ENCODE assay signal across 2 cellular contexts in the genomic region with DNA sequence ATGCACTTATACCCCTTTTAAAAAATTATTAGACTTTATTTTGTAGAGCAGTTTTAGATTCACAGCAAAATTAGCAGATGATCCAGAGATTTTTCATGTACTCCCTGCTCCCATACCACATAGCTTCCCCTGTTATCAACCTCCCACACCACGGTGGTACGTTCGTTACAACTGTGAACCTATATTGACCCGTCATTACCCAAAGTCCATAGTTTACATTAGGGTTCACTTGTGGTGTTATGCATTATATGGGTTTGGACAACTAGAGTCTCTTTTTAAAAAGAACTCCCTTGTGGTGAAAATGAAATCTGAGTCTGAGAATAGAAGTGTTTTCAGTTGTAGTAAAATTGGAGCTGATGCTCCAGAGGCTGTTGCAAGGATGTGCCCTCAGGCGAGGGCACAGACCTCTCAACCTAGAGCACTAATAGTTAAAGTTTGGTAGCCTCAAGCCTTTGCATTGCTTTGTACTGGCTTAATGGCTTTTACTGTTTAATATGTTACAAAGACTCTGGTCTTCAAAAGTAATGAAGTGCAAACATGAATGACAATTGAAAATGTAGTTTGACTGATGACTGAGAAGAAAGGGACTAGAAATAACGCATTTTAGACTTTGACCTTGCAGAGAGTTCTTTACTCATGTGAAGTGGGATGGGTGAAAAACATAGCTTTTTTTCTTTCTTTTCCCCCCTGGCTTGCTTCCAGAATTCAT.
TF ChIP-seq lines count a peak whose summit lies in the region.

No MANE protein-coding gene starts in this region.

TF ChIP-seq in HepG2, 621 proteins besides CTCF, POLR2A, EP300 and RAD21 (continued from another document):
- TF ChIP-seq, protein P1, sequence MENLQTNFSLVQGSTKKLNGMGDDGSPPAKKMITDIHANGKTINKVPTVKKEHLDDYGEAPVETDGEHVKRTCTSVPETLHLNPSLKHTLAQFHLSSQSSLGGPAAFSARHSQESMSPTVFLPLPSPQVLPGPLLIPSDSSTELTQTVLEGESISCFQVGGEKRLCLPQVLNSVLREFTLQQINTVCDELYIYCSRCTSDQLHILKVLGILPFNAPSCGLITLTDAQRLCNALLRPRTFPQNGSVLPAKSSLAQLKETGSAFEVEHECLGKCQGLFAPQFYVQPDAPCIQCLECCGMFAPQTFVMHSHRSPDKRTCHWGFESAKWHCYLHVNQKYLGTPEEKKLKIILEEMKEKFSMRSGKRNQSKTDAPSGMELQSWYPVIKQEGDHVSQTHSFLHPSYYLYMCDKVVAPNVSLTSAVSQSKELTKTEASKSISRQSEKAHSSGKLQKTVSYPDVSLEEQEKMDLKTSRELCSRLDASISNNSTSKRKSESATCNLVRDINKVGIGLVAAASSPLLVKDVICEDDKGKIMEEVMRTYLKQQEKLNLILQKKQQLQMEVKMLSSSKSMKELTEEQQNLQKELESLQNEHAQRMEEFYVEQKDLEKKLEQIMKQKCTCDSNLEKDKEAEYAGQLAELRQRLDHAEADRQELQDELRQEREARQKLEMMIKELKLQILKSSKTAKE (CRISPR knock-in tag; IDR thresholded peaks at IDR 0.05; ENCODE audit: borderline replicate concordance), result no peak
- TF ChIP-seq ZFX (CRISPR knock-in tag; IDR thresholded peaks at IDR 0.05; ENCODE audit: low read depth) (no peak), SOX13 (IDR thresholded peaks at IDR 0.05) (no peak), SOX13 (CRISPR knock-in tag; conservative IDR thresholded peaks at IDR 0.05 in 1 of 2, IDR thresholded peaks at IDR 0.05 in 1 of 2) (peak in 1 of 2 experiments; percentile 63; a peak in 2 of 4 replicates), ZNF619 (CRISPR knock-in tag; IDR thresholded peaks at IDR 0.05) (no peak), SOX5 (CRISPR knock-in tag; IDR thresholded peaks at IDR 0.05; ENCODE audit: borderline replicate concordance) (peak; percentile 75), PRPF4 (IDR thresholded peaks at IDR 0.05; ENCODE audit: low read depth, low read length, poor library complexity, severe bottlenecking) (no peak), NCOA1 (CRISPR knock-in tag; IDR thresholded peaks at IDR 0.05) (no peak), TFAP4 (IDR thresholded peaks at IDR 0.05; ENCODE audit: borderline replicate concordance, low read depth) (no peak), ZNF652 (CRISPR knock-in tag; IDR thresholded peaks at IDR 0.05; ENCODE audit: borderline replicate concordance, low read depth) (peak; percentile 35; the same call in 1 of the 2 replicates), HNF4A (CRISPR knock-in tag; IDR thresholded peaks at IDR 0.05) (no peak), ZFP41 (CRISPR knock-in tag; IDR thresholded peaks at IDR 0.05; ENCODE audit: borderline replicate concordance) (no peak), ZC3H13 (CRISPR knock-in tag; IDR thresholded peaks at IDR 0.05) (no peak), ZFP1 (CRISPR knock-in tag; IDR thresholded peaks at IDR 0.05) (no peak), RARA (CRISPR knock-in tag; IDR thresholded peaks at IDR 0.05) (0 out of 2 replicates have a peak, but pooled peaks have one; percentile 10)
- TF ChIP-seq, protein P2, sequence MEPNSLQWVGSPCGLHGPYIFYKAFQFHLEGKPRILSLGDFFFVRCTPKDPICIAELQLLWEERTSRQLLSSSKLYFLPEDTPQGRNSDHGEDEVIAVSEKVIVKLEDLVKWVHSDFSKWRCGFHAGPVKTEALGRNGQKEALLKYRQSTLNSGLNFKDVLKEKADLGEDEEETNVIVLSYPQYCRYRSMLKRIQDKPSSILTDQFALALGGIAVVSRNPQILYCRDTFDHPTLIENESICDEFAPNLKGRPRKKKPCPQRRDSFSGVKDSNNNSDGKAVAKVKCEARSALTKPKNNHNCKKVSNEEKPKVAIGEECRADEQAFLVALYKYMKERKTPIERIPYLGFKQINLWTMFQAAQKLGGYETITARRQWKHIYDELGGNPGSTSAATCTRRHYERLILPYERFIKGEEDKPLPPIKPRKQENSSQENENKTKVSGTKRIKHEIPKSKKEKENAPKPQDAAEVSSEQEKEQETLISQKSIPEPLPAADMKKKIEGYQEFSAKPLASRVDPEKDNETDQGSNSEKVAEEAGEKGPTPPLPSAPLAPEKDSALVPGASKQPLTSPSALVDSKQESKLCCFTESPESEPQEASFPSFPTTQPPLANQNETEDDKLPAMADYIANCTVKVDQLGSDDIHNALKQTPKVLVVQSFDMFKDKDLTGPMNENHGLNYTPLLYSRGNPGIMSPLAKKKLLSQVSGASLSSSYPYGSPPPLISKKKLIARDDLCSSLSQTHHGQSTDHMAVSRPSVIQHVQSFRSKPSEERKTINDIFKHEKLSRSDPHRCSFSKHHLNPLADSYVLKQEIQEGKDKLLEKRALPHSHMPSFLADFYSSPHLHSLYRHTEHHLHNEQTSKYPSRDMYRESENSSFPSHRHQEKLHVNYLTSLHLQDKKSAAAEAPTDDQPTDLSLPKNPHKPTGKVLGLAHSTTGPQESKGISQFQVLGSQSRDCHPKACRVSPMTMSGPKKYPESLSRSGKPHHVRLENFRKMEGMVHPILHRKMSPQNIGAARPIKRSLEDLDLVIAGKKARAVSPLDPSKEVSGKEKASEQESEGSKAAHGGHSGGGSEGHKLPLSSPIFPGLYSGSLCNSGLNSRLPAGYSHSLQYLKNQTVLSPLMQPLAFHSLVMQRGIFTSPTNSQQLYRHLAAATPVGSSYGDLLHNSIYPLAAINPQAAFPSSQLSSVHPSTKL (CRISPR knock-in tag; IDR thresholded peaks at IDR 0.05), result 0 out of 2 replicates have a peak, but pooled peaks have one; percentile 17

TF ChIP-seq in WTC11, 78 proteins besides CTCF, POLR2A, EP300 and RAD21:
- TF ChIP-seq PRRX2 (CRISPR knock-in tag; IDR thresholded peaks at IDR 0.05) (no peak), TCF7 (CRISPR knock-in tag; IDR thresholded peaks at IDR 0.05; ENCODE audit: low read depth) (no peak)
